1 cellular context compared by ENCODE assay signal in genomic region chr7:158814637-158815036, GRCh38.
TF ChIP-seq lines count a peak whose summit lies in the region.

No MANE protein-coding gene starts in this region.

TF ChIP-seq in SK-N-SH, 30 proteins besides CTCF, POLR2A, EP300 and RAD21 (continued from another document):
- no peak for TF ChIP-seq REST (IDR thresholded peaks at IDR 0.05; ENCODE audit: low read depth, low read length)
- TF ChIP-seq GABPA (IDR thresholded peaks at IDR 0.05; ENCODE audit: low read depth), result no peak
- no peak for TF ChIP-seq MEF2A (IDR thresholded peaks at IDR 0.05; ENCODE audit: borderline replicate concordance, low read depth)
- TF ChIP-seq FOSL2 (IDR thresholded peaks at IDR 0.05; ENCODE audit: borderline replicate concordance, low read depth), result no peak
- TF ChIP-seq YY1 (IDR thresholded peaks at IDR 0.05; ENCODE audit: low read depth), result no peak
- TF ChIP-seq MXI1 (IDR thresholded peaks at IDR 0.05; ENCODE audit: low read depth, low read length), result no peak
- no peak for TF ChIP-seq JUND (IDR thresholded peaks at IDR 0.05)
- no peak for TF ChIP-seq RXRA (IDR thresholded peaks at IDR 0.05; ENCODE audit: borderline replicate concordance, low read depth)
- no peak for TF ChIP-seq SIN3A (IDR thresholded peaks at IDR 0.05; ENCODE audit: borderline replicate concordance, low read depth, low read length)
- no peak for TF ChIP-seq RCOR1 (IDR thresholded peaks at IDR 0.05; ENCODE audit: low read length)
- TF ChIP-seq NFIC (IDR thresholded peaks at IDR 0.05; ENCODE audit: borderline replicate concordance), result no peak
- no peak for TF ChIP-seq IRF3 (IDR thresholded peaks at IDR 0.05; ENCODE audit: low read depth, low read length)
